ENCODE assay signal across 1 cellular context in the genomic region with DNA sequence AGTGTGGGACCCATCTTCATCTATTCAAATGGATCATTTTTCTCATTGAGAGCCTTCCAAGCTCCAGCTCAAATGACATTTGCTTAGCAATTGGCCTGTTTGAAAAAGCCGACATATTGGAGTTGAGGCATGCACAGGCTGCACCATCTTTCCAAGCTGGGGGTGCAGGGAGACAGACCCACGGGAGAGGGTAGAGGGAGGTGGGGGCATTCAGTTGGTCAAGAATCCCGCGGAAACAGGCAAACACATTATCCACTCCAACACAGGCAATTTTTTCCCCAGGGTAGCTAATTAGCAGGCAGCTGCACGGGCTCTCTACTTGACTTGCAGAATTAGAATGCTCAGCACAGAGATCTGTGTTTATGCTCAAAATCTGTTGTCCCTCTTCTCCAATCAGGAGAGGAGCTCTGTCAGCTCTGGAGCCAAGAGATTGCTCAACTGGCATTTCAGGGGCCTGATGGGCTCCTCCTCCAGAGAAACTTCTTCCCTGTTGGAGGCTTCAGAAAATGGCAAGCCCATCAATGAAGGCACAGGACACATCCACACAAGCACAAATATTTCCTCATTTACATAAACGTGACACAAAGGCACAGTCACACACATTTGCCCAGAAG.
TF ChIP-seq lines count a peak whose summit lies in the region.

No MANE protein-coding gene starts in this region.

TF ChIP-seq in GM23338, 12 proteins besides CTCF, POLR2A, EP300 and RAD21 (continued from another document):
- TF ChIP-seq, protein P1, sequence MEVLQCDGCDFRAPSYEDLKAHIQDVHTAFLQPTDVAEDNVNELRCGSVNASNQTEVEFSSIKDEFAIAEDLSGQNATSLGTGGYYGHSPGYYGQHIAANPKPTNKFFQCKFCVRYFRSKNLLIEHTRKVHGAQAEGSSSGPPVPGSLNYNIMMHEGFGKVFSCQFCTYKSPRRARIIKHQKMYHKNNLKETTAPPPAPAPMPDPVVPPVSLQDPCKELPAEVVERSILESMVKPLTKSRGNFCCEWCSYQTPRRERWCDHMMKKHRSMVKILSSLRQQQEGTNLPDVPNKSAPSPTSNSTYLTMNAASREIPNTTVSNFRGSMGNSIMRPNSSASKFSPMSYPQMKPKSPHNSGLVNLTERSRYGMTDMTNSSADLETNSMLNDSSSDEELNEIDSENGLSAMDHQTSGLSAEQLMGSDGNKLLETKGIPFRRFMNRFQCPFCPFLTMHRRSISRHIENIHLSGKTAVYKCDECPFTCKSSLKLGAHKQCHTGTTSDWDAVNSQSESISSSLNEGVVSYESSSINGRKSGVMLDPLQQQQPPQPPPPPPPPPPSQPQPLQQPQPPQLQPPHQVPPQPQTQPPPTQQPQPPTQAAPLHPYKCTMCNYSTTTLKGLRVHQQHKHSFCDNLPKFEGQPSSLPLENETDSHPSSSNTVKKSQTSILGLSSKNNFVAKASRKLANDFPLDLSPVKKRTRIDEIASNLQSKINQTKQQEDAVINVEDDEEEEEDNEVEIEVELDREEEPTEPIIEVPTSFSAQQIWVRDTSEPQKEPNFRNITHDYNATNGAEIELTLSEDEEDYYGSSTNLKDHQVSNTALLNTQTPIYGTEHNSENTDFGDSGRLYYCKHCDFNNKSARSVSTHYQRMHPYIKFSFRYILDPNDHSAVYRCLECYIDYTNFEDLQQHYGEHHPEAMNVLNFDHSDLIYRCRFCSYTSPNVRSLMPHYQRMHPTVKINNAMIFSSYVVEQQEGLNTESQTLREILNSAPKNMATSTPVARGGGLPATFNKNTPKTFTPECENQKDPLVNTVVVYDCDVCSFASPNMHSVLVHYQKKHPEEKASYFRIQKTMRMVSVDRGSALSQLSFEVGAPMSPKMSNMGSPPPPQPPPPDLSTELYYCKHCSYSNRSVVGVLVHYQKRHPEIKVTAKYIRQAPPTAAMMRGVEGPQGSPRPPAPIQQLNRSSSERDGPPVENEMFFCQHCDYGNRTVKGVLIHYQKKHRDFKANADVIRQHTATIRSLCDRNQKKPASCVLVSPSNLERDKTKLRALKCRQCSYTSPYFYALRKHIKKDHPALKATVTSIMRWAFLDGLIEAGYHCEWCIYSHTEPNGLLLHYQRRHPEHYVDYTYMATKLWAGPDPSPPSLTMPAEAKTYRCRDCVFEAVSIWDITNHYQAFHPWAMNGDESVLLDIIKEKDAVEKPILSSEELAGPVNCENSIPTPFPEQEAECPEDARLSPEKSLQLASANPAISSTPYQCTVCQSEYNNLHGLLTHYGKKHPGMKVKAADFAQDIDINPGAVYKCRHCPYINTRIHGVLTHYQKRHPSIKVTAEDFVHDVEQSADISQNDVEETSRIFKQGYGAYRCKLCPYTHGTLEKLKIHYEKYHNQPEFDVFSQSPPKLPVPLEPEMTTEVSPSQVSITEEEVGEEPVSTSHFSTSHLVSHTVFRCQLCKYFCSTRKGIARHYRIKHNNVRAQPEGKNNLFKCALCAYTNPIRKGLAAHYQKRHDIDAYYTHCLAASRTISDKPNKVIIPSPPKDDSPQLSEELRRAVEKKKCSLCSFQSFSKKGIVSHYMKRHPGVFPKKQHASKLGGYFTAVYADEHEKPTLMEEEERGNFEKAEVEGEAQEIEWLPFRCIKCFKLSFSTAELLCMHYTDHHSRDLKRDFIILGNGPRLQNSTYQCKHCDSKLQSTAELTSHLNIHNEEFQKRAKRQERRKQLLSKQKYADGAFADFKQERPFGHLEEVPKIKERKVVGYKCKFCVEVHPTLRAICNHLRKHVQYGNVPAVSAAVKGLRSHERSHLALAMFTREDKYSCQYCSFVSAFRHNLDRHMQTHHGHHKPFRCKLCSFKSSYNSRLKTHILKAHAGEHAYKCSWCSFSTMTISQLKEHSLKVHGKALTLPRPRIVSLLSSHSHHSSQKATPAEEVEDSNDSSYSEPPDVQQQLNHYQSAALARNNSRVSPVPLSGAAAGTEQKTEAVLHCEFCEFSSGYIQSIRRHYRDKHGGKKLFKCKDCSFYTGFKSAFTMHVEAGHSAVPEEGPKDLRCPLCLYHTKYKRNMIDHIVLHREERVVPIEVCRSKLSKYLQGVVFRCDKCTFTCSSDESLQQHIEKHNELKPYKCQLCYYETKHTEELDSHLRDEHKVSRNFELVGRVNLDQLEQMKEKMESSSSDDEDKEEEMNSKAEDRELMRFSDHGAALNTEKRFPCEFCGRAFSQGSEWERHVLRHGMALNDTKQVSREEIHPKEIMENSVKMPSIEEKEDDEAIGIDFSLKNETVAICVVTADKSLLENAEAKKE (CRISPR knock-in tag; IDR thresholded peaks at IDR 0.05), result no peak
